In genomic region chr12:112183591-112184021, GRCh38 we compare ENCODE assay signal across 1 cellular context.
TF ChIP-seq lines count a peak whose summit lies in the region.

No MANE protein-coding gene starts in this region.

TF ChIP-seq in H1, 55 proteins besides CTCF, POLR2A, EP300 and RAD21 (continued from another document):
- peak; percentile 33; the same call in 1 of the 2 replicates for TF ChIP-seq JUND (IDR thresholded peaks at IDR 0.05; ENCODE audit: low read length)
- 0 out of 2 replicates have a peak, but pooled peaks have one; percentile 4 for TF ChIP-seq YY1 (IDR thresholded peaks at IDR 0.05; ENCODE audit: low read depth, low read length)
